18 cellular contexts compared by ENCODE assay signal in the genomic region with DNA sequence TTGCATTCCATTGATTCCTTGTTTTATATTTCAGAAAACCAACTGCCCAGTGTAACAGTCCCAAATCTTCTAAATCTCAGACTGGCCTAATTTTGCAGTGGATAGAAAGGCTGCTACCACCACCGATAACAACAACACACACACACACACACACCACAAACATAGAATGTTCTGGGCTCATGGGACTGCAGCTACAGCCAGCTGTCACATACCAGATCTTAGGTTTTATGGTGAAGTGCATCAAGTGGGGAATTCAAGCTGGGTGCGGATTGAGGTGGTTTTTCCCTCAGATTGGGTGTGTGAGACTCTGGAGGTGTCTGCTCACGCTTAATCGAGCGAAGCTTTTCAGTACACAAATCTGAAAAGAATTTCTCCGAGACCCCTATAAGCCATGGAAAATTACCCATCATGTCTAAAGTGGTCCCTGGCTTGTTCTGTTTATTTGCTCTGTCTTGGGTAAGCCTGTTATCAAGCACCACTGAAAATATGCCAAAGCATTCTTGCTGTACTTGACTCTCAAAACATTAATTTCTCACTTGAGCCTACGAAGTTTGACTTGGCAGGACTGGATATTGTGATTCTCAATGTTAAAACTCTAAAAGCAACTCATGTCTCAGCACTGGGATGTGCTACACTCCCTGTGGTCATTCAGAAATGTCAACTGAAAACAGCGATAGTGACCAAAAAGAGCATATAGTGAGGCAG.
DNase-seq lines count a peak whose midpoint lies in the region; ATAC-seq and TF ChIP-seq lines count a peak whose summit lies in the region.
"Had no signal": no experiment of that assay in that cellular context is flagged by ENCODE, and none has a peak within 500 bp of the region (broad histone marks: within the 10 kb centered on the region; RNA-seq: fewer than 3 reads in every experiment).

No MANE protein-coding gene starts in this region.

- in situ Hi-C loops in mammary epithelial cell (cut with MboI; ENCODE audit: low sequenced_read_pairs in 2 of 2): no loop called here

- no peaks in the 10 kb centered on the region for H3K4me1 Mint-ChIP-seq in activated T-helper 17 cell treated with anti-CD3 and anti-CD28 coated beads, Interleukin-2, amount 50 U/mL, for 72 hours
- H3K4me1 Mint-ChIP-seq: natural killer cell had no signal

- H3K9me3 Mint-ChIP-seq in activated T-helper 17 cell treated with anti-CD3 and anti-CD28 coated beads, Interleukin-2, amount 50 U/mL, for 72 hours: no peaks in the 10 kb centered on the region
- H3K9me3 Mint-ChIP-seq: natural killer cell had no signal

- H3K9me3 ChIP-seq in mammary epithelial cell (replicated peaks; ENCODE audit: insufficient read depth, low read length) (no peaks in the 10 kb centered on the region), stomach (no peaks in the 10 kb centered on the region)

- peaks cover 21% of the 10 kb centered on the region for H3K4me1 ChIP-seq in mammary epithelial cell (ENCODE audit: insufficient read depth, low read length)
- H3K4me1 ChIP-seq in stomach: peaks cover 12 to 45% (median 23%) of the 10 kb centered on the region in 4 donors

- H3K4me3 ChIP-seq in mammary epithelial cell (replicated peaks in 1 of 3; ENCODE audit: insufficient read depth in 1 of 3, low read depth in 2 of 3, low read length in 3 of 3): no peak overlapping the region
- H3K4me3 ChIP-seq in stomach: no peak overlapping the region
- H3K4me3 ChIP-seq: GM12878, lung had no signal

- H3K4me3 Mint-ChIP-seq in activated T-helper 17 cell treated with anti-CD3 and anti-CD28 coated beads, Interleukin-2, amount 50 U/mL, for 72 hours: no peak overlapping the region
- H3K4me3 Mint-ChIP-seq: natural killer cell had no signal

- no peak for ATAC-seq in activated T-helper 17 cell treated with anti-CD3 and anti-CD28 coated beads, Interleukin-2, amount 50 U/mL, for 72 hours (replicated peaks)
- ATAC-seq: GM12878, natural killer cell had no signal

- no TSS peak for BruUV-seq in mammary epithelial cell (replicated peaks; lab: Mats Ljungman, UMichigan)

- H3K27me3 ChIP-seq in mammary epithelial cell (ENCODE audit: insufficient read depth, low read length): no peaks in the 10 kb centered on the region
- no peaks in the 10 kb centered on the region for H3K27me3 ChIP-seq in layer of hippocampus (ENCODE audit: control insufficient read depth, insufficient read depth, low read length)
- no peaks in the 10 kb centered on the region for H3K27me3 ChIP-seq in stomach

- DNase-seq in EH (ENCODE audit: low read depth) (peak; percentile 48), mammary epithelial cell (no peak), stomach (no peak), erythroblast (lab: John Stamatoyannopoulos, UW) (no peak)
- DNase-seq in stimulated activated CD8-positive, alpha-beta memory T cell treated with anti-CD3 and anti-CD28 coated beads, Interleukin-4, amount 100 ng/mL, for 48 hours: no peak
- DNase-seq in activated T-cell treated with anti-CD3 and anti-CD28 coated beads, Interleukin-2, amount 50 U/mL, for 1 hour: no peak
- DNase-seq: activated effector memory CD4-positive, alpha-beta T cell treated with Interleukin-2 at 50 U/mL for 16 hours; anterior cingulate cortex; MM.1S; natural killer cell; NCI-H2029 treated with DMSO at 0.1 percent for 48 hours; NCI-H82; stimulated activated CD4-positive, alpha-beta T cell treated with anti-CD3 and anti-CD28 coated beads, Interleukin-2, amount 100 ng/mL, for 48 hours; T-helper 2 cell had no signal

- TF ChIP-seq POLR2A in stomach (IDR thresholded peaks at IDR 0.05): no peak
- no peak for TF ChIP-seq POLR2A in erythroblast (IDR thresholded peaks at IDR 0.05; ENCODE audit: low read length)

- peak overlapping the region; percentile 36 for H2AFZ ChIP-seq in mammary epithelial cell (ENCODE audit: low read depth, low read length)

- CTCF ChIA-PET in mammary epithelial cell (lab: Charles Lee; ENCODE audit: low non-redundant PET): no interaction called here

- H3K36me3 ChIP-seq in mammary epithelial cell (ENCODE audit: insufficient read depth, low read length): no peaks in the 10 kb centered on the region
- H3K36me3 ChIP-seq in stomach: no peaks in the 10 kb centered on the region

- dilution Hi-C loops in mammary epithelial cell (cut with HindIII; ENCODE audit: low sequenced_read_pairs): no loop called here

- H4K20me1 ChIP-seq in mammary epithelial cell (ENCODE audit: insufficient read depth, low read length): no peaks in the 10 kb centered on the region

- no peaks in the 10 kb centered on the region for H3K79me2 ChIP-seq in mammary epithelial cell (ENCODE audit: insufficient read depth, low read length)

- H3K36me3 Mint-ChIP-seq in activated T-helper 17 cell treated with anti-CD3 and anti-CD28 coated beads, Interleukin-2, amount 50 U/mL, for 72 hours (ENCODE audit: low read depth): no peaks in the 10 kb centered on the region
- H3K36me3 Mint-ChIP-seq: natural killer cell had no signal

- 82% methylated on average over 8 of the region's 8 CpGs for WGBS in mammary epithelial cell (ENCODE audit: low coverage, missing lambda C conversion rate)
- 64 to 79% (median 73%) methylated on average over 8 of the region's 8 CpGs for WGBS in stomach, 5 donors

- intact Hi-C loops in mammary epithelial cell (cut with micrococcal nuclease) (no loop called here), stomach (cut with DNase I; ENCODE audit: low total_unique reads) (no loop called here)

- H3K9ac ChIP-seq in mammary epithelial cell (ENCODE audit: insufficient read depth, low read length): no peak overlapping the region

- H3K4me2 ChIP-seq in mammary epithelial cell (ENCODE audit: insufficient read depth, low read depth, low read length): no peak overlapping the region

- no peak for TF ChIP-seq EP300 in stomach (IDR thresholded peaks at IDR 0.05)

- TF ChIP-seq CTCF in mammary epithelial cell (conservative IDR thresholded peaks at IDR 0.05 in 1 of 2, IDR thresholded peaks at IDR 0.05 in 1 of 2; ENCODE audit: extremely low read depth in 1 of 2, insufficient read depth in 1 of 2, low read depth in 1 of 2, low read length in 2 of 2) (no peak), stomach (IDR thresholded peaks at IDR 0.05) (no peak)

- H3K27ac ChIP-seq in mammary epithelial cell (ENCODE audit: insufficient read depth, low read depth, low read length): no peak overlapping the region
- H3K27ac ChIP-seq in layer of hippocampus (ENCODE audit: low read depth, low read length): peak overlapping the region; percentile 21
- peak overlapping the region in 3 of 5 donors; percentile 22 to 65 (median 54) for H3K27ac ChIP-seq in stomach

- no peaks in the 10 kb centered on the region for H3K27me3 Mint-ChIP-seq in activated T-helper 17 cell treated with anti-CD3 and anti-CD28 coated beads, Interleukin-2, amount 50 U/mL, for 72 hours

- H3K27ac Mint-ChIP-seq in activated T-helper 17 cell treated with anti-CD3 and anti-CD28 coated beads, Interleukin-2, amount 50 U/mL, for 72 hours: no peak overlapping the region
- H3K27ac Mint-ChIP-seq: natural killer cell had no signal
